Comparison of ENCODE assay signal across 23 cellular contexts in the genomic region with DNA sequence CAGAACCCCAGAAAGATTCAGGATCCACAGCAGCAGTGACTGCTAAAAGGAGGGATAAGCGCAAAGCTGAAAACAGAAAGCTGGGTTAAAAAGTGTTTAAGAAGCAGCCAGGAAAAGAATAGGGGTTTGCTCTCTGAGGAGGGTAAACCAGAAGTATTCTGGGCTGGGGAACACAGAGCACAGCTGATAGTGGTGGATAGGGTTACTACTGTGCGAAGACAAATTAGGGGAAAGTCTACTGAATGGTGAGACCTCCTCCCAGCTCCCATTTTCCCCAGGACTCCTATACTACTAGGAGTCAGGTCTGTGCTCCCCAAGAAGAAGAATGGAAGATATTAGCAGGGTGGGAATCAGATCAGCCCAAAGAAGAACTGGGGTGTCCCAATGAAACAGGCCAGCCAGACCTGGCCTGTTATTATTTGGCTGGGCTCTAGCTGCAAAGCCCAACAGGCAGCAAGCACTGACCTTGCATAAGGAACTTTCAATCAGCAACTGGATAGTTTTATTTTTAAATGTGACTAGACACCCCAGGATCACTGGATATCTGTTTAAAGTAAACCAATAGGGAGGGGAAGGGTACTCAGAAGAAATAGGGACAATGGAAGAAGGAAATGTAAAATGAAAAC. TPM values are rescaled to one million over a fixed set of nuclear protein-coding genes. Genes with fewer than 3 reads are reported as not detected.
A peak's percentile ranks its signal among the peaks of the same experiment; 100 is the strongest.
DNase-seq lines count a peak whose midpoint lies in the region; ATAC-seq and TF ChIP-seq lines count a peak whose summit lies in the region.
"Had no signal": no experiment of that assay in that cellular context is flagged by ENCODE, and none has a peak within 500 bp of the region (broad histone marks: within the 10 kb centered on the region; RNA-seq: fewer than 3 reads in every experiment).

No MANE protein-coding gene starts in this region.

- DNase-seq in H7 (peak; percentile 8), WTC11 (ENCODE audit: low spot score) (no peak), uterus (no peak), COR-L47 (lab: John Stamatoyannopoulos, UW) (no peak)
- DNase-seq in stimulated activated naive CD8-positive, alpha-beta T cell treated with anti-CD3 and anti-CD28 coated beads, Interleukin-15, amount 100 ng/mL, for 72 hours = no peak
- DNase-seq: DMS79 treated with DMSO at 0.1 percent for 48 hours; HCEC 1CT; MV-4-11; NCI-H1105 treated with DMSO at 0.1 percent for 48 hours; NCI-H2029 treated with DMSO at 0.1 percent for 48 hours; NCI-H226; NCI-H524; NCI-H774; NK-92 treated with Interleukin-12 subunit alpha and Interleukin-12 subunit beta, amount 100 ng/mL, for 24 hours; SJCRH30 had no signal

- H3K9me3 ChIP-seq in iPS-20b (ENCODE audit: insufficient read depth, low read depth, low read length) = no peaks in the 10 kb centered on the region
- no peaks in the 10 kb centered on the region for H3K9me3 ChIP-seq in uterus
- H3K9me3 ChIP-seq: A549, SJCRH30 had no signal

- POLR2A ChIA-PET in WTC11 (lab: Charles Lee) = no interaction called here

- H3K9ac ChIP-seq in iPS-20b (ENCODE audit: low read depth, low read length) = 0 out of 2 replicates have a peak overlapping the region, but pooled peaks have one; percentile 11

- H3K36me3 ChIP-seq in H7 (replicated peaks; ENCODE audit: control insufficient read depth, insufficient read depth, low read length) (no peaks in the 10 kb centered on the region), iPS-20b (ENCODE audit: insufficient read depth, low read depth, low read length) (no peaks in the 10 kb centered on the region), uterus (no peaks in the 10 kb centered on the region)
- H3K36me3 ChIP-seq: SJCRH30 had no signal

- intact Hi-C loops in uterus (cut with DNase I; ENCODE audit: low total_unique reads) = no loop called here

- peak overlapping the region; percentile 60; the same call in 1 of the 2 replicates for H3K27ac Mint-ChIP-seq in WTC11
- no peak overlapping the region for H3K27ac Mint-ChIP-seq in stimulated activated naive CD8-positive, alpha-beta T cell treated with anti-CD3 and anti-CD28 coated beads, Interleukin-15, amount 100 ng/mL, for 72 hours
- H3K27ac Mint-ChIP-seq: B cell, CD14-positive monocyte, IgD-negative memory B cell had no signal

- CTCF ChIA-PET in WTC11 (lab: Charles Lee) = interaction anchor here (0.5 to 1.0 kb wide), 3 partner anchors 106 to 544 kb away, joined by 3 to 5 read pairs (median 5); no protein-coding TSS in a partner anchor

- H3K4me3 ChIP-seq in H7 (ENCODE audit: insufficient read depth, low read depth, low read length) (no peak overlapping the region), iPS-20b (ENCODE audit: low read length) (no peak overlapping the region), uterus (no peak overlapping the region)
- H3K4me3 ChIP-seq: A549, SJCRH30 had no signal

- H3K27me3 ChIP-seq in H7 (ENCODE audit: control insufficient read depth, insufficient read depth, low read length) (no peaks in the 10 kb centered on the region), iPS-20b (ENCODE audit: insufficient read depth, low read length) (no peaks in the 10 kb centered on the region), uterus (no peaks in the 10 kb centered on the region)
- H3K27me3 ChIP-seq: SJCRH30 had no signal

- H3K27ac ChIP-seq in iPS-20b (ENCODE audit: low read length) (no peak overlapping the region), uterus (peak overlapping the region; percentile 73 to 76)
- H3K27ac ChIP-seq: A549, RWPE1, SJCRH30 had no signal

- H3K9me3 Mint-ChIP-seq in WTC11 = peaks cover 5% of the 10 kb centered on the region; the same call in 1 of the 2 replicates
- no peaks in the 10 kb centered on the region for H3K9me3 Mint-ChIP-seq in stimulated activated naive CD8-positive, alpha-beta T cell treated with anti-CD3 and anti-CD28 coated beads, Interleukin-15, amount 100 ng/mL, for 72 hours
- H3K9me3 Mint-ChIP-seq: IgD-negative memory B cell had no signal

- ATAC-seq in WTC11 (peak; percentile 80), HG03460 (IDR thresholded peaks at IDR 0.05; ENCODE audit: unreplicated experiment) (no peak)
- ATAC-seq in stimulated activated naive CD8-positive, alpha-beta T cell treated with anti-CD3 and anti-CD28 coated beads, Interleukin-15, amount 100 ng/mL, for 72 hours = no peak
- ATAC-seq: A549 had no signal

- H3K4me1 ChIP-seq in iPS-20b (ENCODE audit: insufficient read depth, low read length) (peaks cover 26% of the 10 kb centered on the region), uterus (peaks cover 0 to 18% of the 10 kb centered on the region in 2 donors)
- H3K4me1 ChIP-seq: A549, SJCRH30 had no signal

- H3K4me3 Mint-ChIP-seq in WTC11 = no peak overlapping the region
- H3K4me3 Mint-ChIP-seq in stimulated activated naive CD8-positive, alpha-beta T cell treated with anti-CD3 and anti-CD28 coated beads, Interleukin-15, amount 100 ng/mL, for 72 hours = no peak overlapping the region
- H3K4me3 Mint-ChIP-seq: B cell, CD14-positive monocyte, IgD-negative memory B cell had no signal

- H3K27me3 Mint-ChIP-seq in WTC11 (ENCODE audit: low read depth) = peaks cover 2% of the 10 kb centered on the region
- peaks cover 7% of the 10 kb centered on the region for H3K27me3 Mint-ChIP-seq in stimulated activated naive CD8-positive, alpha-beta T cell treated with anti-CD3 and anti-CD28 coated beads, Interleukin-15, amount 100 ng/mL, for 72 hours
- H3K27me3 Mint-ChIP-seq: B cell, IgD-negative memory B cell had no signal

- peaks cover 42% of the 10 kb centered on the region for H3K4me1 Mint-ChIP-seq in WTC11
- H3K4me1 Mint-ChIP-seq in stimulated activated naive CD8-positive, alpha-beta T cell treated with anti-CD3 and anti-CD28 coated beads, Interleukin-15, amount 100 ng/mL, for 72 hours = no peaks in the 10 kb centered on the region
- H3K4me1 Mint-ChIP-seq: B cell, CD14-positive monocyte, IgD-negative memory B cell had no signal

- TF ChIP-seq CTCF in WTC11 (IDR thresholded peaks at IDR 0.05) (no peak), uterus (IDR thresholded peaks at IDR 0.05) (no peak)

- no peaks in the 10 kb centered on the region for H3K36me3 Mint-ChIP-seq in WTC11
- H3K36me3 Mint-ChIP-seq: CD14-positive monocyte, IgD-negative memory B cell had no signal

- no peak for TF ChIP-seq POLR2A in uterus (IDR thresholded peaks at IDR 0.05)

TF ChIP-seq in WTC11, 78 proteins besides CTCF, POLR2A, EP300 and RAD21:
- TF ChIP-seq RORB (CRISPR knock-in tag; IDR thresholded peaks at IDR 0.05) = no peak
- no peak for TF ChIP-seq ZNF121 (CRISPR knock-in tag; IDR thresholded peaks at IDR 0.05)
- TF ChIP-seq NR2C2 (CRISPR knock-in tag; IDR thresholded peaks at IDR 0.05) = no peak
- TF ChIP-seq ZNF317 (CRISPR knock-in tag; IDR thresholded peaks at IDR 0.05; ENCODE audit: borderline replicate concordance, low read depth) = 0 out of 2 replicates have a peak, but pooled peaks have one; percentile 25

RNA-seq across cellular contexts. Expression of a gene that starts 43.5 kb away (rescaled TPM):
- total RNA-seq in H7 (2014; rRNA removed; shearing (Covaris generic)) = 0.45 and 0.55 TPM in 2 replicates
- total RNA-seq in WTC11 (2021) = 0.94 to 1.3 TPM (median 1.2 TPM) in 3 replicates
- total RNA-seq in uterus = 10 to 100 TPM in 3 of 4 donors, 1 to 10 TPM in 1; 3.1 to 54.1 (median 33.0) TPM
- total RNA-seq: B cell, M059J had no signal
